ENCODE assay signal across 1 cellular context in the genomic region with DNA sequence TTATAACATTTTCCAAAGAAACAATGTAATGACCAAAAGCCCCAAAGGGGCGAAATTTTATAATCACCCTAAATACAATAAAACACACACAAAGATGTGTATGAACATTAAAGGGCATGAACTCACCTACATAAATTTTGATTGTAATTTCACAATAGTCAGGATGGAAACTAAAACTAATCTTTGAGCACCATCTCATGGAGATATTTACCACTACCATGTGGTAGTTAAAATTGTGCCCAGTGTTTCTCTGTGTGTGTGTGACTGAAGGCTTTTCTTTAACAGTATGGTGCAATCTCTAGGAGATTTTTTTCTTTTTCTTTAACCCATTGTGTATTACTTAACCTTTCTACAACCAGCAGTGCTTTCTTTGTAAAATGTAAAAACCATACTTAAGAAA.
TF ChIP-seq lines count a peak whose summit lies in the region.

No MANE protein-coding gene starts in this region.

TF ChIP-seq in A549, 52 proteins besides CTCF, POLR2A, EP300 and RAD21 (continued from another document):
- TF ChIP-seq, protein P1, sequence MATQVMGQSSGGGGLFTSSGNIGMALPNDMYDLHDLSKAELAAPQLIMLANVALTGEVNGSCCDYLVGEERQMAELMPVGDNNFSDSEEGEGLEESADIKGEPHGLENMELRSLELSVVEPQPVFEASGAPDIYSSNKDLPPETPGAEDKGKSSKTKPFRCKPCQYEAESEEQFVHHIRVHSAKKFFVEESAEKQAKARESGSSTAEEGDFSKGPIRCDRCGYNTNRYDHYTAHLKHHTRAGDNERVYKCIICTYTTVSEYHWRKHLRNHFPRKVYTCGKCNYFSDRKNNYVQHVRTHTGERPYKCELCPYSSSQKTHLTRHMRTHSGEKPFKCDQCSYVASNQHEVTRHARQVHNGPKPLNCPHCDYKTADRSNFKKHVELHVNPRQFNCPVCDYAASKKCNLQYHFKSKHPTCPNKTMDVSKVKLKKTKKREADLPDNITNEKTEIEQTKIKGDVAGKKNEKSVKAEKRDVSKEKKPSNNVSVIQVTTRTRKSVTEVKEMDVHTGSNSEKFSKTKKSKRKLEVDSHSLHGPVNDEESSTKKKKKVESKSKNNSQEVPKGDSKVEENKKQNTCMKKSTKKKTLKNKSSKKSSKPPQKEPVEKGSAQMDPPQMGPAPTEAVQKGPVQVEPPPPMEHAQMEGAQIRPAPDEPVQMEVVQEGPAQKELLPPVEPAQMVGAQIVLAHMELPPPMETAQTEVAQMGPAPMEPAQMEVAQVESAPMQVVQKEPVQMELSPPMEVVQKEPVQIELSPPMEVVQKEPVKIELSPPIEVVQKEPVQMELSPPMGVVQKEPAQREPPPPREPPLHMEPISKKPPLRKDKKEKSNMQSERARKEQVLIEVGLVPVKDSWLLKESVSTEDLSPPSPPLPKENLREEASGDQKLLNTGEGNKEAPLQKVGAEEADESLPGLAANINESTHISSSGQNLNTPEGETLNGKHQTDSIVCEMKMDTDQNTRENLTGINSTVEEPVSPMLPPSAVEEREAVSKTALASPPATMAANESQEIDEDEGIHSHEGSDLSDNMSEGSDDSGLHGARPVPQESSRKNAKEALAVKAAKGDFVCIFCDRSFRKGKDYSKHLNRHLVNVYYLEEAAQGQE (IDR thresholded peaks at IDR 0.05): no peak
- TF ChIP-seq, protein P2, sequence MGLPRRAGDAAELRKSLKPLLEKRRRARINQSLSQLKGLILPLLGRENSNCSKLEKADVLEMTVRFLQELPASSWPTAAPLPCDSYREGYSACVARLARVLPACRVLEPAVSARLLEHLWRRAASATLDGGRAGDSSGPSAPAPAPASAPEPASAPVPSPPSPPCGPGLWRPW (IDR thresholded peaks at IDR 0.05): no peak
- no peak for TF ChIP-seq HDAC2 (IDR thresholded peaks at IDR 0.05)
- TF ChIP-seq, protein P3, sequence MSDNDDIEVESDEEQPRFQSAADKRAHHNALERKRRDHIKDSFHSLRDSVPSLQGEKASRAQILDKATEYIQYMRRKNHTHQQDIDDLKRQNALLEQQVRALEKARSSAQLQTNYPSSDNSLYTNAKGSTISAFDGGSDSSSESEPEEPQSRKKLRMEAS (IDR thresholded peaks at IDR 0.05): peak; percentile 61; the same call in 1 of the 2 replicates
- peak; percentile 89 to 97 for TF ChIP-seq CEBPB (IDR thresholded peaks at IDR 0.05)
- TF ChIP-seq MYC (IDR thresholded peaks at IDR 0.05; ENCODE audit: borderline replicate concordance, low read length): no peak; the same call in 1 of the 2 replicates
- no peak for TF ChIP-seq EHF (CRISPR knock-in tag; IDR thresholded peaks at IDR 0.05)
- TF ChIP-seq ESRRA (IDR thresholded peaks at IDR 0.05; ENCODE audit: borderline replicate concordance, low read length): no peak
- no peak for TF ChIP-seq RCOR1 (IDR thresholded peaks at IDR 0.05; ENCODE audit: low read depth, low read length)
- no peak for TF ChIP-seq FOSB (CRISPR knock-in tag; IDR thresholded peaks at IDR 0.05)
- TF ChIP-seq, protein P4, sequence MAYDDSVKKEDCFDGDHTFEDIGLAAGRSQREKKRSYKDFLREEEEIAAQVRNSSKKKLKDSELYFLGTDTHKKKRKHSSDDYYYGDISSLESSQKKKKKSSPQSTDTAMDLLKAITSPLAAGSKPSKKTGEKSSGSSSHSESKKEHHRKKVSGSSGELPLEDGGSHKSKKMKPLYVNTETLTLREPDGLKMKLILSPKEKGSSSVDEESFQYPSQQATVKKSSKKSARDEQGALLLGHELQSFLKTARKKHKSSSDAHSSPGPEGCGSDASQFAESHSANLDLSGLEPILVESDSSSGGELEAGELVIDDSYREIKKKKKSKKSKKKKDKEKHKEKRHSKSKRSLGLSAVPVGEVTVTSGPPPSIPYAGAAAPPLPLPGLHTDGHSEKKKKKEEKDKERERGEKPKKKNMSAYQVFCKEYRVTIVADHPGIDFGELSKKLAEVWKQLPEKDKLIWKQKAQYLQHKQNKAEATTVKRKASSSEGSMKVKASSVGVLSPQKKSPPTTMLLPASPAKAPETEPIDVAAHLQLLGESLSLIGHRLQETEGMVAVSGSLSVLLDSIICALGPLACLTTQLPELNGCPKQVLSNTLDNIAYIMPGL (CRISPR knock-in tag; IDR thresholded peaks at IDR 0.05; ENCODE audit: borderline replicate concordance): no peak
- peak; percentile 100 for TF ChIP-seq SMC3 (IDR thresholded peaks at IDR 0.05)
- TF ChIP-seq HEYL (CRISPR knock-in tag; IDR thresholded peaks at IDR 0.05): no peak
- TF ChIP-seq ZNF302 (CRISPR knock-in tag; IDR thresholded peaks at IDR 0.05): no peak
- TF ChIP-seq TFCP2L1 (CRISPR knock-in tag; IDR thresholded peaks at IDR 0.05): no peak
- TF ChIP-seq BHLHE40 (IDR thresholded peaks at IDR 0.05; ENCODE audit: low read depth, low read length): 0 out of 2 replicates have a peak, but pooled peaks have one; percentile 12
- no peak for TF ChIP-seq POLR2AphosphoS2 (conservative IDR thresholded peaks at IDR 0.05; ENCODE audit: low read length)
- TF ChIP-seq RARB (CRISPR knock-in tag; IDR thresholded peaks at IDR 0.05): no peak
- TF ChIP-seq HOXB5 (CRISPR knock-in tag; IDR thresholded peaks at IDR 0.05): no peak
- TF ChIP-seq, protein P5, sequence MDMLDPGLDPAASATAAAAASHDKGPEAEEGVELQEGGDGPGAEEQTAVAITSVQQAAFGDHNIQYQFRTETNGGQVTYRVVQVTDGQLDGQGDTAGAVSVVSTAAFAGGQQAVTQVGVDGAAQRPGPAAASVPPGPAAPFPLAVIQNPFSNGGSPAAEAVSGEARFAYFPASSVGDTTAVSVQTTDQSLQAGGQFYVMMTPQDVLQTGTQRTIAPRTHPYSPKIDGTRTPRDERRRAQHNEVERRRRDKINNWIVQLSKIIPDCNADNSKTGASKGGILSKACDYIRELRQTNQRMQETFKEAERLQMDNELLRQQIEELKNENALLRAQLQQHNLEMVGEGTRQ (IDR thresholded peaks at IDR 0.05): no peak
- TF ChIP-seq CHD2 (IDR thresholded peaks at IDR 0.05; ENCODE audit: low read length, partially characterized antibody): no peak
- no peak for TF ChIP-seq CBX2 (IDR thresholded peaks at IDR 0.05; ENCODE audit: borderline replicate concordance, low read depth)
- no peak for TF ChIP-seq ZSCAN20 (CRISPR knock-in tag; IDR thresholded peaks at IDR 0.05)
- no peak for TF ChIP-seq NFE2L2 (conservative IDR thresholded peaks at IDR 0.05; ENCODE audit: low read length)
TF ChIP-seq in A549: peak in this region for 4.
